ENCODE assay signal across 19 cellular contexts in the genomic region with DNA sequence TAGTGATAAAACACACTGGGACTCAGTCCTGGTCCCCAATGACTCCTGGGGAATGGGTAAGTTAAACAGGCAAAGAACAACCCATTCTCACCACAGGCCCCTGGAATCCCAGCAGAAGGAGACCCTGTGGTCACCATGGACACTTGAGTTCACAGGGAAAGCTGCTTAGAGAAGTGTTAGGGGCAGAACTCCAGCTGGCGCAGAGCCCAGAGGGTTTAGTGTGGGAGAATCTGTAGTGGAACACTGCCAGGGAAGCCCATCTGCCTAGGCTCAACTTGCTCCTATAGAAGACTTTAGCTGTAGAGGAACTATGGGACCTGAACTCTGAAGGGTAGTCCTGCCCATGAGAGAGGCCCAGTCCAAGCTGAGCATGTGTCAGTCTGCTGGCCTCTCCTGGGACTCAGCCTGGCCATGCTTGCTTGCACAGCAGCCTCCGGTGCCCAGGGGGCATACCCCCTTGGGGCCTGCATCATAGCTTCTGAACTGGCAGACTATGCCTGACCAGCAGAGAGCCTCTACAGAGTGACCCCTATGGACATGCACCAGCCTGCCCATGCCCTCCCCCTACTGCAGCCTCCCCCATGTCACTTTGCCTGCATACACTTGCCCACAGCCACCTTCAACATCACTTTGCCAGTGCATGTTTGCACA.
"Had no signal": no experiment of that assay in that cellular context is flagged by ENCODE, and none has a peak within 500 bp of the region (broad histone marks: within the 10 kb centered on the region; RNA-seq: fewer than 3 reads in every experiment).

No MANE protein-coding gene starts in this region.

- ATAC-seq: activated CD8-positive, alpha-beta T cell treated with anti-CD3 and anti-CD28 coated beads for 36 hours; activated naive CD8-positive, alpha-beta T cell treated with anti-CD3 and anti-CD28 coated beads, Interleukin-2, amount 50 U/mL, for 24 hours; gastrocnemius medialis; left lung; stimulated activated naive B cell treated with anti-CD40 and anti-IgM and Interleukin-4, amounts not matched to agents 10 μg/mL and 1 μg/mL and 100 μg/mL, for 72 hours had no signal

- DNase-seq: activated CD4-positive, alpha-beta T cell treated with anti-CD3 and anti-CD28 coated beads, Interleukin-2, amount 10 ng/mL, durations not matched to agents 24 days and 14 days; activated CD8-positive, alpha-beta T cell treated with anti-CD3 and anti-CD28 coated beads for 36 hours; activated naive CD4-positive, alpha-beta T cell treated with anti-CD3 and anti-CD28 coated beads, Interleukin-2, amount 10 ng/mL, durations not matched to agents 7 days and 5 days; activated naive CD8-positive, alpha-beta T cell treated with anti-CD3 and anti-CD28 coated beads, Interleukin-2, amount 50 U/mL, for 24 hours; activated T-cell treated with anti-CD3 and anti-CD28 coated beads, Interleukin-2, amount 50 U/mL, for 1 hour; anterior cingulate cortex; brain microvascular endothelial cell; central memory CD4-positive, alpha-beta T cell; colonic mucosa; gastrocnemius medialis; head of caudate nucleus; kidney; left lung; nephron progenitor cell; sigmoid colon; spleen; stimulated activated CD4-positive, alpha-beta T cell treated with anti-CD3 and anti-CD28 coated beads, Interleukin-4, amount 100 ng/mL, for 4 hours; stimulated activated naive B cell treated with anti-CD40 and anti-IgM and Interleukin-4, amounts not matched to agents 10 μg/mL and 1 μg/mL and 100 μg/mL, for 72 hours; T-helper 9 cell had no signal

- H3K36me3 ChIP-seq: brain microvascular endothelial cell, colonic mucosa, gastrocnemius medialis, left lung, sigmoid colon, spleen had no signal

- H3K27me3 ChIP-seq: brain microvascular endothelial cell, colonic mucosa, gastrocnemius medialis, left lung, sigmoid colon, spleen had no signal

- H3K9me3 ChIP-seq: colonic mucosa, gastrocnemius medialis, left lung, sigmoid colon, spleen had no signal

- H3K4me3 ChIP-seq: colonic mucosa, gastrocnemius medialis, left lung, sigmoid colon, spleen had no signal

- H3K4me1 ChIP-seq: colonic mucosa, gastrocnemius medialis, left lung, sigmoid colon, spleen had no signal

- H3K27ac ChIP-seq: brain microvascular endothelial cell, colonic mucosa, gastrocnemius medialis, left lung, sigmoid colon, spleen had no signal
